Comparison of ENCODE assay signal across 10 cellular contexts in genomic region chr7:97004237-97004930, GRCh38. TPM values are rescaled to one million over a fixed set of nuclear protein-coding genes. Genes with fewer than 3 reads are reported as not detected.
DNase-seq lines count a peak whose midpoint lies in the region; ATAC-seq and TF ChIP-seq lines count a peak whose summit lies in the region.
"Had no signal": no experiment of that assay in that cellular context is flagged by ENCODE, and none has a peak within 500 bp of the region (broad histone marks: within the 10 kb centered on the region; RNA-seq: fewer than 3 reads in every experiment).

No MANE protein-coding gene starts in this region.

- H3K36me3 Mint-ChIP-seq in activated T-helper 17 cell treated with anti-CD3 and anti-CD28 coated beads, Interleukin-2, amount 50 U/mL, for 72 hours (ENCODE audit: low read depth): peaks cover 5% of the 10 kb centered on the region

- H3K4me1 Mint-ChIP-seq in activated T-helper 17 cell treated with anti-CD3 and anti-CD28 coated beads, Interleukin-2, amount 50 U/mL, for 72 hours: no peaks in the 10 kb centered on the region

- TF ChIP-seq CTCF in neural cell (IDR thresholded peaks at IDR 0.05; ENCODE audit: poor library complexity, severe bottlenecking): no peak

- H4K20me1 ChIP-seq in neural cell (ENCODE audit: insufficient read depth): peaks cover 8% of the 10 kb centered on the region

- no peak overlapping the region for H3K27ac Mint-ChIP-seq in activated T-helper 17 cell treated with anti-CD3 and anti-CD28 coated beads, Interleukin-2, amount 50 U/mL, for 72 hours

- no peaks in the 10 kb centered on the region for H3K36me3 ChIP-seq in neural cell (ENCODE audit: insufficient read depth, low read length)
- H3K36me3 ChIP-seq: tibial nerve had no signal

- peaks cover 87% of the 10 kb centered on the region for H3K79me2 ChIP-seq in neural cell (replicated peaks; ENCODE audit: insufficient read depth, low read length)

- TF ChIP-seq EP300 in neural cell (conservative IDR thresholded peaks at IDR 0.05; ENCODE audit: poor library complexity, severe bottlenecking): no peak

- H3K4me2 ChIP-seq in neural cell (ENCODE audit: low read length): peak overlapping the region; percentile 89

- H3K4me3 ChIP-seq in neural cell (ENCODE audit: low read length): peak overlapping the region; percentile 87

- peaks cover 66% of the 10 kb centered on the region for H3K27me3 Mint-ChIP-seq in activated T-helper 17 cell treated with anti-CD3 and anti-CD28 coated beads, Interleukin-2, amount 50 U/mL, for 72 hours

- H3K4me3 Mint-ChIP-seq in activated T-helper 17 cell treated with anti-CD3 and anti-CD28 coated beads, Interleukin-2, amount 50 U/mL, for 72 hours: peak overlapping the region; percentile 70

- no peaks in the 10 kb centered on the region for H3K9me3 ChIP-seq in neural cell (ENCODE audit: low read length)
- H3K9me3 ChIP-seq: tibial nerve had no signal

- ATAC-seq in activated T-helper 17 cell treated with anti-CD3 and anti-CD28 coated beads, Interleukin-2, amount 50 U/mL, for 72 hours (replicated peaks): no peak
- ATAC-seq in HG03460 (IDR thresholded peaks at IDR 0.05; ENCODE audit: unreplicated experiment): no peak

- TF ChIP-seq RAD21 in neural cell (conservative IDR thresholded peaks at IDR 0.05): no peak

- DNase-seq in NCI-H1092 treated with DMSO at 0.1 percent for 48 hours (lab: John Stamatoyannopoulos, UW) (peak; percentile 85), NCI-H1092 (lab: John Stamatoyannopoulos, UW) (no peak), NCI-H1105 treated with DMSO at 0.1 percent for 48 hours (lab: John Stamatoyannopoulos, UW) (peak; percentile 99), germinal center (ENCODE audit: low spot score) (no peak), H4 (ENCODE audit: low spot score) (no peak)

- no peak overlapping the region for H2AFZ ChIP-seq in neural cell (ENCODE audit: low read depth, low read length)

- H3K9me2 ChIP-seq in neural cell (ENCODE audit: insufficient read depth, low read length): no peaks in the 10 kb centered on the region

- H3K9me3 Mint-ChIP-seq in activated T-helper 17 cell treated with anti-CD3 and anti-CD28 coated beads, Interleukin-2, amount 50 U/mL, for 72 hours: peaks cover 2% of the 10 kb centered on the region

- H3K27ac ChIP-seq in neural cell (ENCODE audit: low read length): peak overlapping the region; percentile 100
- H3K27ac ChIP-seq: HL-60, tibial nerve had no signal

- peaks cover 13% of the 10 kb centered on the region for H3F3A ChIP-seq in neural cell (ENCODE audit: insufficient read depth, low read length, poor library complexity, severe bottlenecking)

- H3K27me3 ChIP-seq in neural cell (ENCODE audit: insufficient read depth, low read depth, low read length): peaks cover 15% of the 10 kb centered on the region

- H3K9ac ChIP-seq in neural cell (ENCODE audit: low read length): peak overlapping the region; percentile 99

TF ChIP-seq in neural cell, 6 proteins besides CTCF, POLR2A, EP300 and RAD21:
- peak; percentile 1 for TF ChIP-seq TAF1 (IDR thresholded peaks at IDR 0.05; ENCODE audit: low read depth)
- TF ChIP-seq MXI1 (conservative IDR thresholded peaks at IDR 0.05; ENCODE audit: poor library complexity, severe bottlenecking): no peak
- no peak for TF ChIP-seq REST (IDR thresholded peaks at IDR 0.05; ENCODE audit: borderline replicate concordance)
- TF ChIP-seq SMC3 (conservative IDR thresholded peaks at IDR 0.05; ENCODE audit: poor library complexity): no peak
- TF ChIP-seq EZH2 (IDR thresholded peaks at IDR 0.05; ENCODE audit: borderline replicate concordance, insufficient read depth, low read length, poor library complexity, severe bottlenecking): no peak
- TF ChIP-seq POLR2AphosphoS5 (IDR thresholded peaks at IDR 0.05): no peak

RNA-seq across cellular contexts. Expression of gene DLX6, which starts 1.0 kb away (rescaled TPM):
- not detected for total RNA-seq in activated T-helper 17 cell treated with anti-CD3 and anti-CD28 coated beads, Interleukin-2, amount 50 U/mL, for 72 hours
- 53.6 and 58.8 TPM in 2 replicates for polyA plus RNA-seq in neural cell
- polyA minus RNA-seq in neural cell: 94.0 and 104 TPM in 2 replicates
- 1.7 and 5.3 TPM in 2 replicates for total RNA-seq in H4 (2014; rRNA removed; shearing (Covaris generic))
- total RNA-seq: tibial nerve had no signal

RNA-seq across cellular contexts. Expression of gene DLX5, which starts 20.2 kb away (rescaled TPM):
- total RNA-seq in activated T-helper 17 cell treated with anti-CD3 and anti-CD28 coated beads, Interleukin-2, amount 50 U/mL, for 72 hours: not detected
- polyA plus RNA-seq in neural cell: 40.5 and 44.6 TPM in 2 replicates
- 61.4 and 76.9 TPM in 2 replicates for polyA minus RNA-seq in neural cell
- 0.35 and 0.51 TPM in 2 replicates for total RNA-seq in H4 (2014; rRNA removed; shearing (Covaris generic))

Comparison
In these comparisons a context has a peak if more than half of its experiments do, and no peak if none do; other contexts are left out.
1. DNase-seq: peak in NCI-H1092 treated with DMSO at 0.1 percent for 48 hours (single experiment) and NCI-H1105 treated with DMSO at 0.1 percent for 48 hours (single experiment); none in NCI-H1092 (single experiment), germinal center (single experiment) and H4 (single experiment).